Comparison of ENCODE assay signal across 11 cellular contexts in the genomic region with DNA sequence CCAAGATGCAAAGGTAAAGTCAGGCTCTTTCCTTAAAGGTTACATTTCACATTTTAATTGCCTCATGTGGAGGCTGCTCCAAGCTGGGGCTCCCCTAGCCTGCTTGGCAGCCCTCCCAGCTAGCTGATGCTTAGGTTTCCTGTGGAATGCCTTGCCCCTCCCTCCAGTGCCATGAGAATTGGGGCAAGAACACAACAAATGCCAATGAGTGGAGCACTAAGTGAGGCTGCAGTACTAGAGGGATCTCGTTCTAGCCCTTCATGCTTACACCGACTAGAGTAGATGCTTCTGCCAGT.
"Had no signal": no experiment of that assay in that cellular context is flagged by ENCODE, and none has a peak within 500 bp of the region (broad histone marks: within the 10 kb centered on the region; RNA-seq: fewer than 3 reads in every experiment).

No MANE protein-coding gene starts in this region.

- H3K9me3 Mint-ChIP-seq: activated T-cell treated with anti-CD3 and anti-CD28 coated beads, Interleukin-2, amount 50 U/mL, for 4 hours; stimulated activated naive CD8-positive, alpha-beta T cell treated with anti-CD3 and anti-CD28 coated beads, Interleukin-15, amount 100 ng/mL, for 72 hours had no signal

- DNase-seq: activated CD4-positive, alpha-beta T cell treated with anti-CD3 and anti-CD28 coated beads, Interleukin-2, amount 50 U/mL, for 48 hours; activated effector memory CD4-positive, alpha-beta T cell treated with anti-CD3 and anti-CD28 coated beads, Interleukin-2, amount 50 U/mL, for 16 hours; activated T-cell treated with anti-CD3 and anti-CD28 coated beads, Interleukin-2, amount 50 U/mL, for 4 hours; esophagus squamous epithelium; stimulated activated CD4-positive, alpha-beta T cell treated with anti-CD3 and anti-CD28 coated beads, Interleukin-4, amount 100 ng/mL, for 4 hours; stimulated activated naive CD8-positive, alpha-beta T cell treated with anti-CD3 and anti-CD28 coated beads, Interleukin-15, amount 100 ng/mL, for 72 hours had no signal

- H3K27ac Mint-ChIP-seq: activated naive CD8-positive, alpha-beta T cell; stimulated activated naive CD8-positive, alpha-beta T cell treated with anti-CD3 and anti-CD28 coated beads, Interleukin-15, amount 100 ng/mL, for 72 hours had no signal

- H3K27me3 ChIP-seq: esophagus squamous epithelium, tibial artery had no signal

- ATAC-seq: activated CD4-positive, CD25-positive, alpha-beta regulatory T cell treated with anti-CD3 and anti-CD28 coated beads, Interleukin-2, amount 50 U/mL, for 24 hours; activated T-cell treated with anti-CD3 and anti-CD28 coated beads, Interleukin-2, amount 50 U/mL, for 4 hours; stimulated activated naive CD8-positive, alpha-beta T cell treated with anti-CD3 and anti-CD28 coated beads, Interleukin-15, amount 100 ng/mL, for 72 hours had no signal

- H3K27ac ChIP-seq: tibial artery had no signal

- H3K27me3 Mint-ChIP-seq: activated naive CD8-positive, alpha-beta T cell; stimulated activated naive CD8-positive, alpha-beta T cell treated with anti-CD3 and anti-CD28 coated beads, Interleukin-15, amount 100 ng/mL, for 72 hours had no signal

- H3K36me3 Mint-ChIP-seq: activated naive CD8-positive, alpha-beta T cell had no signal

- H3K4me3 ChIP-seq: esophagus squamous epithelium, heart right ventricle, tibial artery had no signal

- H3K9me3 ChIP-seq: esophagus squamous epithelium, heart right ventricle, tibial artery had no signal

- H3K4me3 Mint-ChIP-seq: activated naive CD8-positive, alpha-beta T cell; activated T-cell treated with anti-CD3 and anti-CD28 coated beads, Interleukin-2, amount 50 U/mL, for 4 hours; neural crest cell; stimulated activated naive CD8-positive, alpha-beta T cell treated with anti-CD3 and anti-CD28 coated beads, Interleukin-15, amount 100 ng/mL, for 72 hours had no signal

- H3K36me3 ChIP-seq: esophagus squamous epithelium, heart right ventricle, tibial artery had no signal
